Comparison of ENCODE assay signal across 2 cellular contexts in the genomic region with DNA sequence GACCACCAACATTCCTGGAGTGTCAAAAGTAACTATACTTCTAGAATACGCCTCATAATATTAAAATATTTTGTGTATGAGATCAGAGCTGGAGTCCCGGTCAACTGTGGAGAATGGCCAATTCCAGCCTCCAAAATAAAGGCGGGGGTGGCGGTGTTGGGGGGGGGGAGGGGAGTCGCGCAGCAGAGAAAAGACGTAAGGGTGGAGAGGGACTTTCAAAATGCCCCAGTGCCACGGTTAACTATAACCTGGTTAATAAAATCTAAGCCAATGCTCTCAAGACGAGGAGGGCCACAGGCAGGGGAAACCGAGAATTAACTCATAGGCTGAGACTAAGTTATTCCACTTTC.
A peak's percentile ranks its signal among the peaks of the same experiment; 100 is the strongest.
TF ChIP-seq lines count a peak whose summit lies in the region.

No MANE protein-coding gene starts in this region.

TF ChIP-seq in SK-N-SH, 30 proteins besides CTCF, POLR2A, EP300 and RAD21 (continued from another document):
- peak; percentile 38 for TF ChIP-seq JUND (IDR thresholded peaks at IDR 0.05)
- TF ChIP-seq EZH2phosphoT487 (IDR thresholded peaks at IDR 0.05; ENCODE audit: borderline replicate concordance, low read depth), result no peak
- no peak for TF ChIP-seq TCF12 (IDR thresholded peaks at IDR 0.05)
- peak; percentile 24; the same call in 1 of the 2 replicates for TF ChIP-seq NFIC (IDR thresholded peaks at IDR 0.05; ENCODE audit: borderline replicate concordance)
- TF ChIP-seq SMC3 (IDR thresholded peaks at IDR 0.05; ENCODE audit: low read depth, low read length), result no peak
- peak; percentile 64; the same call in 1 of the 2 replicates for TF ChIP-seq SIN3A (IDR thresholded peaks at IDR 0.05; ENCODE audit: borderline replicate concordance, low read depth, low read length)
- TF ChIP-seq RXRA (IDR thresholded peaks at IDR 0.05; ENCODE audit: borderline replicate concordance, low read depth), result no peak

TF ChIP-seq in H1, 55 proteins besides CTCF, POLR2A, EP300 and RAD21 (continued from another document):
- TF ChIP-seq, protein P1, sequence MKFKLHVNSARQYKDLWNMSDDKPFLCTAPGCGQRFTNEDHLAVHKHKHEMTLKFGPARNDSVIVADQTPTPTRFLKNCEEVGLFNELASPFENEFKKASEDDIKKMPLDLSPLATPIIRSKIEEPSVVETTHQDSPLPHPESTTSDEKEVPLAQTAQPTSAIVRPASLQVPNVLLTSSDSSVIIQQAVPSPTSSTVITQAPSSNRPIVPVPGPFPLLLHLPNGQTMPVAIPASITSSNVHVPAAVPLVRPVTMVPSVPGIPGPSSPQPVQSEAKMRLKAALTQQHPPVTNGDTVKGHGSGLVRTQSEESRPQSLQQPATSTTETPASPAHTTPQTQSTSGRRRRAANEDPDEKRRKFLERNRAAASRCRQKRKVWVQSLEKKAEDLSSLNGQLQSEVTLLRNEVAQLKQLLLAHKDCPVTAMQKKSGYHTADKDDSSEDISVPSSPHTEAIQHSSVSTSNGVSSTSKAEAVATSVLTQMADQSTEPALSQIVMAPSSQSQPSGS (IDR thresholded peaks at IDR 0.05; ENCODE audit: low read length), result no peak
- TF ChIP-seq SIN3A (conservative IDR thresholded peaks at IDR 0.05 in 1 of 2, IDR thresholded peaks at IDR 0.05 in 1 of 2; ENCODE audit: low read depth in 1 of 2, low read length in 2 of 2), result no peak
- no peak for TF ChIP-seq FOSL1 (IDR thresholded peaks at IDR 0.05; ENCODE audit: insufficient read depth, low read depth, low read length)
- no peak for TF ChIP-seq BACH1 (IDR thresholded peaks at IDR 0.05; ENCODE audit: low read length)
- no peak for TF ChIP-seq CTBP2 (IDR thresholded peaks at IDR 0.05; ENCODE audit: borderline replicate concordance, insufficient read depth, insufficient read length, low read length)
- TF ChIP-seq SP4 (IDR thresholded peaks at IDR 0.05; ENCODE audit: low read length), result no peak
- no peak for TF ChIP-seq MAFK (IDR thresholded peaks at IDR 0.05; ENCODE audit: low read depth, low read length)
- TF ChIP-seq KDM4A (IDR thresholded peaks at IDR 0.05; ENCODE audit: low read depth, low read length, severe bottlenecking), result no peak
- TF ChIP-seq CBX8 (IDR thresholded peaks at IDR 0.05; ENCODE audit: borderline replicate concordance, low read depth, low read length), result no peak
- no peak for TF ChIP-seq BRCA1 (IDR thresholded peaks at IDR 0.05; ENCODE audit: low read depth, low read length)
- no peak for TF ChIP-seq CBX5 (IDR thresholded peaks at IDR 0.05; ENCODE audit: low read depth, low read length)
- no peak for TF ChIP-seq POU5F1 (IDR thresholded peaks at IDR 0.05; ENCODE audit: low read depth, low read length)
- no peak for TF ChIP-seq SIX5 (IDR thresholded peaks at IDR 0.05; ENCODE audit: low read depth, low read length)
